Comparison of ENCODE assay signal across 8 cellular contexts in the genomic region with DNA sequence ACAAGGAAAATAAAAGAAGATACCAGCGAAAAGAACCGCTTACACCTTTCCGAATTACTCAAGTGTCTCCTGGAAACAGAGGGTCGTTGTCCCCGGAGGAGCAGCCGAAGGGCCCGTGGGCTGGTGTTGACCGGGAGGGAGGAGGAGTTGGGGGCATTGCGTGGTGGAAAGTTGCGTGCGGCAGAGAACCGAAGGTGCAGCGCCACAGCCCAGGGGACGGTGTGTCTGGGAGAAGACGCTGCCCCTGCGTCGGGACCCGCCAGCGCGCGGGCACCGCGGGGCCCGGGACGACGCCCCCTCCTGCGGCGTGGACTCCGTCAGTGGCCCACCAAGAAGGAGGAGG. TPM values are rescaled to one million over a fixed set of nuclear protein-coding genes. Genes with fewer than 3 reads are reported as not detected.
DNase-seq lines count a peak whose midpoint lies in the region; ATAC-seq lines count a peak whose summit lies in the region.

No MANE protein-coding gene starts in this region.

- no peaks in the 10 kb centered on the region for H3K9me3 Mint-ChIP-seq in activated T-helper 1 cell treated with anti-CD3 and anti-CD28 coated beads, Interleukin-12 subunit alpha, Interleukin-12 subunit beta, Interleukin-2, Interleukin-4 antibody, amounts not matched to agents 30 ng/mL and 10 ng/mL and 1 ng/mL, durations not matched to agents 14 hours and 24 hours and 36 hours

- H3K4me1 Mint-ChIP-seq in activated T-helper 1 cell treated with anti-CD3 and anti-CD28 coated beads, Interleukin-12 subunit alpha, Interleukin-12 subunit beta, Interleukin-2, Interleukin-4 antibody, amounts not matched to agents 30 ng/mL and 10 ng/mL and 1 ng/mL, durations not matched to agents 14 hours and 24 hours and 36 hours (ENCODE audit: low read depth) = peaks cover 47% of the 10 kb centered on the region

- H3K27ac Mint-ChIP-seq in activated T-helper 1 cell treated with anti-CD3 and anti-CD28 coated beads, Interleukin-12 subunit alpha, Interleukin-12 subunit beta, Interleukin-2, Interleukin-4 antibody, amounts not matched to agents 30 ng/mL and 10 ng/mL and 1 ng/mL, durations not matched to agents 14 hours and 24 hours and 36 hours = peak overlapping the region; percentile 88

- H3K4me3 ChIP-seq in GM08714 (ENCODE audit: low read length) = peak overlapping the region; percentile 90

- peaks cover 22% of the 10 kb centered on the region for H3K27me3 Mint-ChIP-seq in activated T-helper 1 cell treated with anti-CD3 and anti-CD28 coated beads, Interleukin-12 subunit alpha, Interleukin-12 subunit beta, Interleukin-2, Interleukin-4 antibody, amounts not matched to agents 30 ng/mL and 10 ng/mL and 1 ng/mL, durations not matched to agents 14 hours and 24 hours and 36 hours (ENCODE audit: insufficient read depth)

- no peaks in the 10 kb centered on the region for H3K36me3 Mint-ChIP-seq in activated T-helper 1 cell treated with anti-CD3 and anti-CD28 coated beads, Interleukin-12 subunit alpha, Interleukin-12 subunit beta, Interleukin-2, Interleukin-4 antibody, amounts not matched to agents 30 ng/mL and 10 ng/mL and 1 ng/mL, durations not matched to agents 14 hours and 24 hours and 36 hours (ENCODE audit: low read depth)

- intact Hi-C loops in activated T-helper 1 cell treated with anti-CD3 and anti-CD28 coated beads, Interleukin-12 subunit alpha, Interleukin-12 subunit beta, Interleukin-2, Interleukin-4 antibody, amounts not matched to agents 30 ng/mL and 10 ng/mL and 1 ng/mL, durations not matched to agents 14 hours and 24 hours and 36 hours (cut with micrococcal nuclease) = loop anchor here (1.0 to 10.0 kb wide), 7 partner anchors 308 to 1870 kb away; no protein-coding TSS in a partner anchor
- intact Hi-C loops in head of caudate nucleus (cut with DNase I) = no loop called here
- intact Hi-C loops in posterior cingulate gyrus (cut with DNase I) = loop anchor here (1.0 to 10.0 kb wide), 5 partner anchors 81 to 1262 kb away; partner anchors contain the start of gene CBLB

- ATAC-seq in HG02798 (IDR thresholded peaks at IDR 0.05; ENCODE audit: poor library complexity, unreplicated experiment) = no peak

- H3K4me3 Mint-ChIP-seq in activated T-helper 1 cell treated with anti-CD3 and anti-CD28 coated beads, Interleukin-12 subunit alpha, Interleukin-12 subunit beta, Interleukin-2, Interleukin-4 antibody, amounts not matched to agents 30 ng/mL and 10 ng/mL and 1 ng/mL, durations not matched to agents 14 hours and 24 hours and 36 hours = peak overlapping the region; percentile 90

- DNase-seq in LoVo (ENCODE audit: low spot score) (peak; percentile 18), head of caudate nucleus (peak in 39 of 42 donors; percentile 15 to 72 (median 39)), posterior cingulate gyrus (peak in 6 of 10 donors; percentile 19 to 88 (median 31)), AG08396 (ENCODE audit: low spot score) (no peak), GM03348 (ENCODE audit: low spot score) (no peak)
- DNase-seq in activated T-helper 1 cell treated with anti-CD3 and anti-CD28 coated beads, Interleukin-12 subunit alpha, Interleukin-12 subunit beta, Interleukin-2, Interleukin-4 antibody, amounts not matched to agents 30 ng/mL and 10 ng/mL and 1 ng/mL, durations not matched to agents 14 hours and 24 hours and 36 hours (ENCODE audit: low spot score) = peak; percentile 24

RNA-seq across cellular contexts. Expression of gene ALCAM, which starts 0.3 kb away (rescaled TPM):
- 24.9 and 25.2 TPM in 2 replicates for total RNA-seq in activated T-helper 1 cell treated with anti-CD3 and anti-CD28 coated beads, Interleukin-12 subunit alpha, Interleukin-12 subunit beta, Interleukin-2, Interleukin-4 antibody, amounts not matched to agents 30 ng/mL and 10 ng/mL and 1 ng/mL, durations not matched to agents 14 hours and 24 hours and 36 hours

Comparison
In these comparisons a context has a peak if more than half of its experiments do, and no peak if none do; other contexts are left out.
1. DNase-seq: peak in LoVo (single experiment), activated T-helper 1 cell treated with anti-CD3 and anti-CD28 coated beads, Interleukin-12 subunit alpha, Interleukin-12 subunit beta, Interleukin-2, Interleukin-4 antibody, amounts not matched to agents 30 ng/mL and 10 ng/mL and 1 ng/mL, durations not matched to agents 14 hours and 24 hours and 36 hours (single experiment), head of caudate nucleus (39 of 42) and posterior cingulate gyrus (6 of 10); none in AG08396 (single experiment) and GM03348 (single experiment).